18 cellular contexts compared by ENCODE assay signal in the genomic region with DNA sequence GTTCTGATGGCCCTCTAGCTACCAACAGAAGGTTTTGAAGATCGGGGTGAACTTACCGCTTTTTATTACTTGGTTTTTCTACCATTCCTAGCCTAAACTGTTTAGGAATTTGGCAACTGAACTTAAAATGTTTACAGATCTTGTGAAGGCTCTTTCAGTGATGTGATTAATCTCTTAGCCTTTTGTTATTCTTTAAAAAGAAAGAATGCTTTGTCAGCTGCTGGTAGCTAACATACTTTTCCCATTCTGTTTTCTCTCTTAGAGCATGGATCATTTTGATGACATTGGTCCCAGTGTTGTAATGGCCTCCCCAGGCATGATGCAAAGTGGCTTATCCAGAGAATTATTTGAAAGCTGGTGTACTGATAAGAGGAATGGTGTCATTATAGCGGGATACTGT. TPM values are rescaled to one million over a fixed set of nuclear protein-coding genes. Genes with fewer than 3 reads are reported as not detected.
"Had no signal": no experiment of that assay in that cellular context is flagged by ENCODE, and none has a peak within 500 bp of the region (broad histone marks: within the 10 kb centered on the region; RNA-seq: fewer than 3 reads in every experiment).

No MANE protein-coding gene starts in this region.

- H3K27ac ChIP-seq: cardiac muscle cell, esophagus muscularis mucosa, foreskin keratinocyte, heart left ventricle, prostate gland, SJCRH30, thoracic aorta, upper lobe of right lung had no signal

- DNase-seq: activated CD4-positive, alpha-beta T cell treated with anti-CD3 and anti-CD28 coated beads, Interleukin-2, amount 10 ng/mL, durations not matched to agents 7 days and 5 days; activated CD4-positive, CD25-positive, alpha-beta regulatory T cell; activated CD8-positive, alpha-beta memory T cell treated with anti-CD3 and anti-CD28 coated beads, Interleukin-2, amount 50 U/mL, for 48 hours; activated naive CD4-positive, alpha-beta T cell; activated naive CD8-positive, alpha-beta T cell treated with anti-CD3 and anti-CD28 coated beads, Interleukin-2, amount 50 U/mL, for 24 hours; foreskin keratinocyte; heart left ventricle; naive B cell; right cardiac atrium; SJCRH30; stimulated activated naive CD8-positive, alpha-beta T cell treated with anti-CD3 and anti-CD28 coated beads, Interleukin-15, Interleukin-2, amounts not matched to agents 100 U/mL and 50 U/mL, for 24 hours; SW 1271; upper lobe of right lung had no signal

- H3K27me3 ChIP-seq: cardiac muscle cell, esophagus muscularis mucosa, foreskin keratinocyte, heart left ventricle, SJCRH30, upper lobe of right lung had no signal

- H3K4me3 Mint-ChIP-seq: activated CD4-positive, alpha-beta T cell treated with anti-CD3 and anti-CD28 coated beads, Interleukin-2, amount 10 ng/mL, durations not matched to agents 7 days and 5 days; activated naive CD8-positive, alpha-beta T cell treated with anti-CD3 and anti-CD28 coated beads, Interleukin-2, amount 50 U/mL, for 24 hours; activated T-helper 1 cell treated with anti-CD3 and anti-CD28 coated beads, Interleukin-12 subunit alpha, Interleukin-12 subunit beta, Interleukin-2, Interleukin-4 antibody, amounts not matched to agents 30 ng/mL and 10 ng/mL and 1 ng/mL, durations not matched to agents 14 hours and 24 hours and 36 hours; naive B cell had no signal

- H3K27ac Mint-ChIP-seq: activated CD4-positive, alpha-beta T cell treated with anti-CD3 and anti-CD28 coated beads, Interleukin-2, amount 10 ng/mL, durations not matched to agents 7 days and 5 days; activated naive CD8-positive, alpha-beta T cell treated with anti-CD3 and anti-CD28 coated beads, Interleukin-2, amount 50 U/mL, for 24 hours; activated T-helper 1 cell treated with anti-CD3 and anti-CD28 coated beads, Interleukin-12 subunit alpha, Interleukin-12 subunit beta, Interleukin-2, Interleukin-4 antibody, amounts not matched to agents 30 ng/mL and 10 ng/mL and 1 ng/mL, durations not matched to agents 14 hours and 24 hours and 36 hours had no signal

- H3K27me3 Mint-ChIP-seq: activated CD4-positive, alpha-beta T cell treated with anti-CD3 and anti-CD28 coated beads, Interleukin-2, amount 10 ng/mL, durations not matched to agents 7 days and 5 days; activated naive CD8-positive, alpha-beta T cell treated with anti-CD3 and anti-CD28 coated beads, Interleukin-2, amount 50 U/mL, for 24 hours; naive B cell had no signal

- H3K9me3 Mint-ChIP-seq: activated CD4-positive, alpha-beta T cell treated with anti-CD3 and anti-CD28 coated beads, Interleukin-2, amount 10 ng/mL, durations not matched to agents 7 days and 5 days; activated naive CD8-positive, alpha-beta T cell treated with anti-CD3 and anti-CD28 coated beads, Interleukin-2, amount 50 U/mL, for 24 hours; activated T-helper 1 cell treated with anti-CD3 and anti-CD28 coated beads, Interleukin-12 subunit alpha, Interleukin-12 subunit beta, Interleukin-2, Interleukin-4 antibody, amounts not matched to agents 30 ng/mL and 10 ng/mL and 1 ng/mL, durations not matched to agents 14 hours and 24 hours and 36 hours; naive B cell had no signal

- H3K4me1 Mint-ChIP-seq: naive B cell had no signal

RNA-seq across cellular contexts. Expression of gene IAH1, which starts 32.8 kb away (rescaled TPM):
- total RNA-seq: SJCRH30 had no signal
